ENCODE assay signal across 12 cellular contexts in genomic region chr10:100715445-100716385, GRCh38. TPM values are rescaled to one million over a fixed set of nuclear protein-coding genes. Genes with fewer than 3 reads are reported as not detected.
DNase-seq lines count a peak whose midpoint lies in the region; ATAC-seq and TF ChIP-seq lines count a peak whose summit lies in the region.
"Had no signal": no experiment of that assay in that cellular context is flagged by ENCODE, and none has a peak within 500 bp of the region (broad histone marks: within the 10 kb centered on the region; RNA-seq: fewer than 3 reads in every experiment).

No MANE protein-coding gene starts in this region.

- H3K27me3 ChIP-seq in H7 (ENCODE audit: control insufficient read depth, insufficient read depth, low read length), result peaks cover 79% of the 10 kb centered on the region
- peaks cover 4 to 88% (median 35%) of the 10 kb centered on the region in 3 donors for H3K27me3 ChIP-seq in psoas muscle (ENCODE audit: insufficient read depth in 3 of 3, low read length in 2 of 3)

- peaks cover 88% of the 10 kb centered on the region for H3K27me3 Mint-ChIP-seq in activated CD4-positive, alpha-beta memory T cell treated with anti-CD3 and anti-CD28 coated beads, Interleukin-2, amount 10 ng/mL, durations not matched to agents 7 days and 5 days

- WGBS in psoas muscle, 3 donors, result 9 to 17% (median 13%) methylated on average over 65 to 66 of the region's 66 CpGs

- CTCF ChIA-PET in activated CD4-positive, alpha-beta memory T cell treated with anti-CD3 and anti-CD28 coated beads, Interleukin-2, amount 10 ng/mL, durations not matched to agents 7 days and 5 days (lab: Charles Lee), result no interaction called here

- H3K4me3 ChIP-seq in H7 (ENCODE audit: insufficient read depth, low read depth, low read length), result peak overlapping the region; percentile 43
- H3K4me3 ChIP-seq in psoas muscle, result peak overlapping the region; percentile 48

- H3K9me3 ChIP-seq in psoas muscle, result no peaks in the 10 kb centered on the region

- peak; percentile 91 for DNase-seq in H7
- no peak for DNase-seq in activated CD4-positive, alpha-beta memory T cell treated with anti-CD3 and anti-CD28 coated beads, Interleukin-2, amount 10 ng/mL, durations not matched to agents 7 days and 5 days
- peak; percentile 71 for DNase-seq in iPS-NIHi11 (ENCODE audit: low spot score)
- DNase-seq in psoas muscle, result no peak
- no peak for DNase-seq in activated gamma-delta T cell (lab: John Stamatoyannopoulos, UW)
- no peak for DNase-seq in epidermal melanocyte (ENCODE audit: insufficient read length, low spot score)
- no peak for DNase-seq in NCI-H69 (lab: John Stamatoyannopoulos, UW)
- DNase-seq: activated CD4-positive, alpha-beta T cell treated with anti-CD3 and anti-CD28 coated beads for 48 hours; Karpas-422; SIG-M5; stimulated activated CD4-positive, alpha-beta T cell treated with anti-CD3 and anti-CD28 coated beads, Interleukin-4, amount 100 ng/mL, for 24 hours had no signal

- H3K4me3 Mint-ChIP-seq in activated CD4-positive, alpha-beta memory T cell treated with anti-CD3 and anti-CD28 coated beads, Interleukin-2, amount 10 ng/mL, durations not matched to agents 7 days and 5 days, result peak overlapping the region; percentile 10

- no peaks in the 10 kb centered on the region for H3K9me3 Mint-ChIP-seq in activated CD4-positive, alpha-beta memory T cell treated with anti-CD3 and anti-CD28 coated beads, Interleukin-2, amount 10 ng/mL, durations not matched to agents 7 days and 5 days

- no peaks in the 10 kb centered on the region for H3K36me3 ChIP-seq in H7 (replicated peaks; ENCODE audit: control insufficient read depth, insufficient read depth, low read length)
- no peaks in the 10 kb centered on the region for H3K36me3 ChIP-seq in psoas muscle (ENCODE audit: insufficient read depth in 1 of 2, low read depth in 1 of 2)

- TF ChIP-seq CTCF in psoas muscle (IDR thresholded peaks at IDR 0.05), result no peak

- POLR2A ChIA-PET in activated CD4-positive, alpha-beta memory T cell treated with anti-CD3 and anti-CD28 coated beads, Interleukin-2, amount 10 ng/mL, durations not matched to agents 7 days and 5 days (lab: Charles Lee), result no interaction called here

- peaks cover 4% of the 10 kb centered on the region for H3K4me1 Mint-ChIP-seq in activated CD4-positive, alpha-beta memory T cell treated with anti-CD3 and anti-CD28 coated beads, Interleukin-2, amount 10 ng/mL, durations not matched to agents 7 days and 5 days

- ATAC-seq in psoas muscle (no peak), GM19328 (IDR thresholded peaks at IDR 0.05; ENCODE audit: unreplicated experiment) (no peak)

- peaks cover 5% of the 10 kb centered on the region for H3K36me3 Mint-ChIP-seq in activated CD4-positive, alpha-beta memory T cell treated with anti-CD3 and anti-CD28 coated beads, Interleukin-2, amount 10 ng/mL, durations not matched to agents 7 days and 5 days (ENCODE audit: low read depth)

- no peak overlapping the region for H3K27ac Mint-ChIP-seq in activated CD4-positive, alpha-beta memory T cell treated with anti-CD3 and anti-CD28 coated beads, Interleukin-2, amount 10 ng/mL, durations not matched to agents 7 days and 5 days

- H3K27ac ChIP-seq in psoas muscle, result no peak overlapping the region

- no peaks in the 10 kb centered on the region for H3K4me1 ChIP-seq in psoas muscle

- intact Hi-C loops in psoas muscle (cut with DNase I), result no loop called here

RNA-seq across cellular contexts. Expression of gene PAX2, which starts 29.7 kb away (rescaled TPM):
- total RNA-seq in H7 (2014; rRNA removed; shearing (Covaris generic)), result 0.10 TPM in 1 of 2 replicates, not detected in the other
- total RNA-seq in activated CD4-positive, alpha-beta memory T cell treated with anti-CD3 and anti-CD28 coated beads, Interleukin-2, amount 10 ng/mL, durations not matched to agents 7 days and 5 days, result not detected
- not detected for total RNA-seq in psoas muscle
- not detected for polyA plus RNA-seq in psoas muscle

Comparison
In these comparisons a context has a peak if more than half of its experiments do, and no peak if none do; other contexts are left out.
1. DNase-seq: peak in H7 (single experiment) and iPS-NIHi11 (single experiment); none in activated CD4-positive, alpha-beta memory T cell treated with anti-CD3 and anti-CD28 coated beads, Interleukin-2, amount 10 ng/mL, durations not matched to agents 7 days and 5 days (single experiment), psoas muscle (0 of 2), activated gamma-delta T cell (single experiment), epidermal melanocyte (single experiment) and NCI-H69 (single experiment).